In genomic region chr11:65487467-65488272, GRCh38 we compare ENCODE assay signal across 8 cellular contexts. TPM values are rescaled to one million over a fixed set of nuclear protein-coding genes. Genes with fewer than 3 reads are reported as not detected.
A peak's percentile ranks its signal among the peaks of the same experiment; 100 is the strongest.
DNase-seq lines count a peak whose midpoint lies in the region; ATAC-seq lines count a peak whose summit lies in the region.

No MANE protein-coding gene starts in this region.

- no peak overlapping the region for H3K27ac Mint-ChIP-seq in stimulated activated effector memory CD8-positive, alpha-beta T cell treated with anti-CD3 and anti-CD28 coated beads, Interleukin-12 subunit alpha, Interleukin-12 subunit beta, amount 100 ng/mL, for 72 hours

- H3K4me3 Mint-ChIP-seq in stimulated activated effector memory CD8-positive, alpha-beta T cell treated with anti-CD3 and anti-CD28 coated beads, Interleukin-12 subunit alpha, Interleukin-12 subunit beta, amount 100 ng/mL, for 72 hours, result no peak overlapping the region

- no peaks in the 10 kb centered on the region for H3K27me3 ChIP-seq in duodenal mucosa (ENCODE audit: control insufficient read depth in 1 of 2, insufficient read depth in 2 of 2, low read length in 2 of 2)

- H3K4me3 ChIP-seq in SK-N-MC, result peak overlapping the region; percentile 61; the same call in 1 of the 2 replicates
- peak overlapping the region; percentile 11 to 23 for H3K4me3 ChIP-seq in duodenal mucosa (ENCODE audit: low read depth in 1 of 2, low read length in 2 of 2)

- DNase-seq in COLO829 (ENCODE audit: low spot score), result peak; percentile 97
- peak; percentile 98 to 100 (median 99) for DNase-seq in NCI-H1417 (lab: John Stamatoyannopoulos, UW)
- peak; percentile 94 for DNase-seq in SK-N-MC (ENCODE audit: low read depth, low spot score)
- peak; percentile 93 for DNase-seq in left lobe of liver (ENCODE audit: low spot score)
- no peak for DNase-seq in stimulated activated effector memory CD8-positive, alpha-beta T cell treated with anti-CD3 and anti-CD28 coated beads, Interleukin-12 subunit alpha, Interleukin-12 subunit beta, amount 100 ng/mL, for 72 hours (ENCODE audit: low spot score in 2 of 2)
- DNase-seq in activated effector memory CD4-positive, alpha-beta T cell treated with Interleukin-2 at 50 U/mL for 16 hours, result no peak

- ATAC-seq in GM21576 (IDR thresholded peaks at IDR 0.05; ENCODE audit: unreplicated experiment) (peak; percentile 49), left lobe of liver (peak; percentile 86)
- ATAC-seq in stimulated activated effector memory CD8-positive, alpha-beta T cell treated with anti-CD3 and anti-CD28 coated beads, Interleukin-12 subunit alpha, Interleukin-12 subunit beta, amount 100 ng/mL, for 72 hours, result peak; percentile 37

- H3K36me3 ChIP-seq in SK-N-MC (ENCODE audit: insufficient read depth, low read length) (no peaks in the 10 kb centered on the region), duodenal mucosa (ENCODE audit: control insufficient read depth in 1 of 2, insufficient read depth in 2 of 2, low read length in 2 of 2) (no peaks in the 10 kb centered on the region)

- peaks cover 35% of the 10 kb centered on the region for H3K4me1 Mint-ChIP-seq in stimulated activated effector memory CD8-positive, alpha-beta T cell treated with anti-CD3 and anti-CD28 coated beads, Interleukin-12 subunit alpha, Interleukin-12 subunit beta, amount 100 ng/mL, for 72 hours

- H3K9ac ChIP-seq in SK-N-MC (ENCODE audit: insufficient read length) (no peak overlapping the region), duodenal mucosa (ENCODE audit: low read depth in 1 of 2, low read length in 2 of 2) (peak overlapping the region; percentile 69 to 73)

- H3K27ac ChIP-seq in SK-N-MC (peak overlapping the region; percentile 85), duodenal mucosa (ENCODE audit: low read depth, low read length) (peak overlapping the region; percentile 85)

- H3K4me1 ChIP-seq in duodenal mucosa (ENCODE audit: control insufficient read depth in 1 of 2, insufficient read depth in 2 of 2, low read length in 2 of 2), result peaks cover 50% of the 10 kb centered on the region in 2 donors

- H3K9me3 ChIP-seq in SK-N-MC (ENCODE audit: low read depth, low read length) (no peaks in the 10 kb centered on the region), duodenal mucosa (ENCODE audit: control insufficient read depth in 1 of 2, low read length in 2 of 2) (no peaks in the 10 kb centered on the region)

- H3K36me3 Mint-ChIP-seq in stimulated activated effector memory CD8-positive, alpha-beta T cell treated with anti-CD3 and anti-CD28 coated beads, Interleukin-12 subunit alpha, Interleukin-12 subunit beta, amount 100 ng/mL, for 72 hours, result no peaks in the 10 kb centered on the region

- H3K9me3 Mint-ChIP-seq in stimulated activated effector memory CD8-positive, alpha-beta T cell treated with anti-CD3 and anti-CD28 coated beads, Interleukin-12 subunit alpha, Interleukin-12 subunit beta, amount 100 ng/mL, for 72 hours, result no peaks in the 10 kb centered on the region

RNA-seq across cellular contexts. Expression of gene MALAT1, which starts 11.2 kb away (rescaled TPM):
- total RNA-seq in left lobe of liver, result 2,761 TPM

RNA-seq across cellular contexts. Expression of gene SCYL1, which starts 37.2 kb away (rescaled TPM):
- total RNA-seq in left lobe of liver, result 67.6 TPM

Comparison
In these comparisons a context has a peak if more than half of its experiments do, and no peak if none do; other contexts are left out.
1. DNase-seq: peak in COLO829 (single experiment), NCI-H1417 (3 of 3), SK-N-MC (single experiment) and left lobe of liver (single experiment); none in stimulated activated effector memory CD8-positive, alpha-beta T cell treated with anti-CD3 and anti-CD28 coated beads, Interleukin-12 subunit alpha, Interleukin-12 subunit beta, amount 100 ng/mL, for 72 hours (0 of 2) and activated effector memory CD4-positive, alpha-beta T cell treated with Interleukin-2 at 50 U/mL for 16 hours (single experiment).
2. Peak in every context shown above with its lines, with median percentiles within 50 percentile points of each other: ATAC-seq.